Comparison of ENCODE assay signal across 1 cellular context in genomic region chr7:150406311-150406564, GRCh38.
TF ChIP-seq lines count a peak whose summit lies in the region.

No MANE protein-coding gene starts in this region.

TF ChIP-seq in HepG2, 621 proteins besides CTCF, POLR2A, EP300 and RAD21 (continued from another document):
- TF ChIP-seq HOMEZ (CRISPR knock-in tag; IDR thresholded peaks at IDR 0.05; ENCODE audit: low read depth), result 0 out of 2 replicates have a peak, but pooled peaks have one; percentile 2
- no peak for TF ChIP-seq ZHX1 (CRISPR knock-in tag; IDR thresholded peaks at IDR 0.05; ENCODE audit: low read depth)
- no peak for TF ChIP-seq ZNF333 (CRISPR knock-in tag; IDR thresholded peaks at IDR 0.05; ENCODE audit: borderline replicate concordance)
- no peak for TF ChIP-seq ZNF468 (CRISPR knock-in tag; IDR thresholded peaks at IDR 0.05)
- TF ChIP-seq NR1H2 (CRISPR knock-in tag; IDR thresholded peaks at IDR 0.05; ENCODE audit: borderline replicate concordance, low read depth), result no peak
- no peak for TF ChIP-seq ZNF766 (CRISPR knock-in tag; IDR thresholded peaks at IDR 0.05; ENCODE audit: borderline replicate concordance)
TF ChIP-seq in HepG2: peak in this region for 4.
